ENCODE assay signal across 27 cellular contexts in the genomic region with DNA sequence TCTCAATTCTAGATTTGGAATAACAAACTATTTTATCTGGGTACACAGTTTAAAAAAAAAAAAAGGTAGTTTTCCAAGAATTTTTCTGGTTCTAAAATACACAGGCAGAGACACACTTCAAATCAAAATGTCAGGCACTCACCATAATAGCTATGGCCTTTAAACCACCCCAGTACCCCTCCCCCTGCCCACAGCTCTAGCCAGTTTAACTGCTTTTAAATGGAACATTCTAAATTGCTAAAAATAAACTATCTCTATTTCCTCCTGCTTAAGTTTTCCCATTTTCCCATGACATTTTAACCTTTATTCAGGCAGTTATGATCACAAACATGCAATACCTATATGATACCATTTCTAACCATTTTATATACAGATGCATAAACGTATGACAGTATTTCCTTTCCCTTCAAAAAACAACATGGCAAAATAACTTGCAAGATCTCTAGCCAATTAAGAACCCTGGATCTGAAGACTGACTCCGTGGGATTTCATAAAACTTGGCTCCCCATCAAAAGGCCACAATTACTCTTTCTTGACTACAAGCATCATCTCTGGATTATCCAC. TPM values are rescaled to one million over a fixed set of nuclear protein-coding genes. Genes with fewer than 3 reads are reported as not detected.
DNase-seq lines count a peak whose midpoint lies in the region; ATAC-seq, FAIRE-seq and TF ChIP-seq lines count a peak whose summit lies in the region.
"Had no signal": no experiment of that assay in that cellular context is flagged by ENCODE, and none has a peak within 500 bp of the region (broad histone marks: within the 10 kb centered on the region; RNA-seq: fewer than 3 reads in every experiment).

No MANE protein-coding gene starts in this region.

- DNase-seq in HTR-8/SVneo (ENCODE audit: insufficient read length, low spot score) (no peak), chondrocyte (ENCODE audit: low spot score) (no peak), left kidney (ENCODE audit: low read depth, low spot score) (peak; percentile 23), tibial artery (no peak), D341Med (ENCODE audit: low spot score) (no peak), GM03348 (ENCODE audit: low spot score) (no peak)
- DNase-seq: ACHN; activated CD4-positive, alpha-beta memory T cell treated with anti-CD3 and anti-CD28 coated beads for 36 hours; activated CD4-positive, CD25-positive, alpha-beta regulatory T cell treated with anti-CD3 and anti-CD28 coated beads, Interleukin-2, amount 50 U/mL, for 72 hours; activated naive CD4-positive, alpha-beta T cell treated with anti-CD3 and anti-CD28 coated beads for 36 hours; BE2C; brain microvascular endothelial cell; CD8-positive, alpha-beta T cell; DMS 273 treated with DMSO at 0.1 percent for 48 hours; Kasumi-1; lower lobe of right lung; MV-4-11; NCI-H1436 treated with DMSO at 0.1 percent for 48 hours; nephron progenitor cell; PC-9; small intestine; stimulated activated naive CD4-positive, alpha-beta T cell; T-helper 17 cell had no signal

- no peaks in the 10 kb centered on the region for H3K9me3 Mint-ChIP-seq in chondrocyte (ENCODE audit: low read depth)
- H3K9me3 Mint-ChIP-seq: activated CD4-positive, alpha-beta memory T cell treated with anti-CD3 and anti-CD28 coated beads for 36 hours; activated naive CD4-positive, alpha-beta T cell treated with anti-CD3 and anti-CD28 coated beads for 36 hours; CD8-positive, alpha-beta T cell; nephron progenitor cell had no signal

- no peaks in the 10 kb centered on the region for H3K36me3 Mint-ChIP-seq in chondrocyte (ENCODE audit: low read depth)

- no peak for ATAC-seq in GM21381 (IDR thresholded peaks at IDR 0.05; ENCODE audit: unreplicated experiment)
- ATAC-seq: CD8-positive, alpha-beta T cell; HCT116; SK-N-SH treated with all-trans-retinoic acid at 6 μM for 48 hours; T-helper 17 cell had no signal

- no peaks in the 10 kb centered on the region for H3K27me3 Mint-ChIP-seq in chondrocyte (ENCODE audit: low read depth)
- H3K27me3 Mint-ChIP-seq: activated CD4-positive, alpha-beta memory T cell treated with anti-CD3 and anti-CD28 coated beads for 36 hours; T-helper 17 cell had no signal

- peak overlapping the region; percentile 32 to 48 for H3K27ac ChIP-seq in tibial artery
- H3K27ac ChIP-seq: brain microvascular endothelial cell, lower lobe of right lung, PC-9 had no signal

- TF ChIP-seq CTCF in chondrocyte (IDR thresholded peaks at IDR 0.05) (no peak), tibial artery (IDR thresholded peaks at IDR 0.05) (no peak)

- intact Hi-C loops in tibial artery (cut with DNase I; ENCODE audit: low total_unique reads), result loop anchor here (10.0 kb wide), 1 partner anchor 48 kb away; the partner anchor contains the start of gene PPP2R5E

- no peaks in the 10 kb centered on the region for H3K9me3 ChIP-seq in tibial artery
- H3K9me3 ChIP-seq: BE2C, lower lobe of right lung had no signal

- no peak overlapping the region for H3K4me3 Mint-ChIP-seq in chondrocyte (ENCODE audit: unreplicated experiment)
- H3K4me3 Mint-ChIP-seq: activated CD4-positive, alpha-beta memory T cell treated with anti-CD3 and anti-CD28 coated beads for 36 hours; activated naive CD4-positive, alpha-beta T cell treated with anti-CD3 and anti-CD28 coated beads for 36 hours; CD8-positive, alpha-beta T cell; nephron progenitor cell; T-helper 17 cell had no signal

- H3K4me1 Mint-ChIP-seq in chondrocyte (ENCODE audit: low read depth), result peaks cover 71% of the 10 kb centered on the region

- H3K4me1 ChIP-seq in tibial artery, result peaks cover 0 to 78% (median 45%) of the 10 kb centered on the region in 4 donors

- no peak overlapping the region for H3K4me3 ChIP-seq in tibial artery
- H3K4me3 ChIP-seq: lower lobe of right lung, PC-9 had no signal

- H3K27ac Mint-ChIP-seq in chondrocyte (ENCODE audit: unreplicated experiment), result peak overlapping the region; percentile 70
- H3K27ac Mint-ChIP-seq: activated CD4-positive, alpha-beta memory T cell treated with anti-CD3 and anti-CD28 coated beads for 36 hours; activated naive CD4-positive, alpha-beta T cell treated with anti-CD3 and anti-CD28 coated beads for 36 hours; CD8-positive, alpha-beta T cell; T-helper 17 cell had no signal

- peak; percentile 90 for FAIRE-seq in HTR-8/SVneo (lab: Jason Lieb, UNC)
- FAIRE-seq: GM12891, small intestine had no signal

- H3K36me3 ChIP-seq in tibial artery, result no peaks in the 10 kb centered on the region
- H3K36me3 ChIP-seq: brain microvascular endothelial cell, lower lobe of right lung had no signal

- no peaks in the 10 kb centered on the region for H3K27me3 ChIP-seq in tibial artery
- H3K27me3 ChIP-seq: BE2C, brain microvascular endothelial cell had no signal

RNA-seq across cellular contexts. Expression of gene PPP2R5E, which starts 46.3 kb away (rescaled TPM):
- 39.9 to 43.3 TPM (median 43.2 TPM) in 3 replicates for total RNA-seq in chondrocyte
